Comparison of ENCODE assay signal across 10 cellular contexts in the genomic region with DNA sequence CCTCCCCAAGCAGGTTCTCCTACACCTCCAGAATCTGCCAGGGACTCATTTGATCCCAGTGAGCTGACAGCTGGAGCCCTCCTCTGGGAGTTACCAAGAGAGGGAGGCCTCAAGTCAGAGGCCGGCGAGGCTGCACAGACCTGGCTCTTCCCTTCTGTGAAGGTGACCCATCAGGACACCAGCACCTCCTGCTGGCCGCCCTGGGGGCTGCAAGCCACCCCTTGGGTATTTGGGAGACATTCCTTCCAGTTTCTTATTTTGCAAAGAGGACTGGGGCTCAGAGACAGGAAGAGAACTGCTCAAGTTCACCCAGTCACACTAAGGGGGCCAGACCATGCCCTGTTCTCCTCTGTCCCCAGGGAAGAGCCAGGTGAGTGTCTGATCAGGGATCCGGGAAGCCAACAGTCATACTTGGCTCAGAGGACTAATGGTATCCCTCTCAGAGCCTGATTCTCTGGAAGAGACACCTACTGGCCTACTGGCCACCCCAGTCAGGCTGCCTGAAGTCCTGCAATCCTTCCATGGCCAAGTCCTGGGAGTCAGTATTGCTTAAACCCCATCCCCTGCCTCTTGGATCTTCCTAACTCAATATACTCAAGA. TPM values are rescaled to one million over a fixed set of nuclear protein-coding genes. Genes with fewer than 3 reads are reported as not detected.
DNase-seq lines count a peak whose midpoint lies in the region; ATAC-seq and TF ChIP-seq lines count a peak whose summit lies in the region.
"Had no signal": no experiment of that assay in that cellular context is flagged by ENCODE, and none has a peak within 500 bp of the region (broad histone marks: within the 10 kb centered on the region; RNA-seq: fewer than 3 reads in every experiment).

No MANE protein-coding gene starts in this region.

- H3K9me3 Mint-ChIP-seq in activated CD4-positive, alpha-beta T cell treated with anti-CD3 and anti-CD28 coated beads, Interleukin-2, amount 10 ng/mL, durations not matched to agents 7 days and 5 days, result no peaks in the 10 kb centered on the region

- TF ChIP-seq CTCF in PC-9 (conservative IDR thresholded peaks at IDR 0.05) (peak; percentile 44; the same call in 1 of the 2 replicates), fibroblast of pulmonary artery (IDR thresholded peaks at IDR 0.05; ENCODE audit: low read length, missing control alignments) (peak; percentile 25)

- no peaks in the 10 kb centered on the region for H3F3A ChIP-seq in PC-9 (ENCODE audit: insufficient read depth, low read depth)

- no peak overlapping the region for H3K4me3 Mint-ChIP-seq in activated CD4-positive, alpha-beta T cell treated with anti-CD3 and anti-CD28 coated beads, Interleukin-2, amount 10 ng/mL, durations not matched to agents 7 days and 5 days

- H3K4me2 ChIP-seq in PC-9, result no peak overlapping the region

- peaks cover 9% of the 10 kb centered on the region for H3K27me3 Mint-ChIP-seq in activated CD4-positive, alpha-beta T cell treated with anti-CD3 and anti-CD28 coated beads, Interleukin-2, amount 10 ng/mL, durations not matched to agents 7 days and 5 days

- H3K27ac ChIP-seq in PC-9, result no peak overlapping the region
- H3K27ac ChIP-seq: epithelial cell of prostate had no signal

- H3K36me3 ChIP-seq in PC-9 (ENCODE audit: low read depth), result no peaks in the 10 kb centered on the region

- H3K36me3 Mint-ChIP-seq in activated CD4-positive, alpha-beta T cell treated with anti-CD3 and anti-CD28 coated beads, Interleukin-2, amount 10 ng/mL, durations not matched to agents 7 days and 5 days (ENCODE audit: low read depth), result no peaks in the 10 kb centered on the region

- H2AFZ ChIP-seq in PC-9, result no peak overlapping the region

- POLR2A ChIA-PET in activated CD4-positive, alpha-beta T cell treated with anti-CD3 and anti-CD28 coated beads, Interleukin-2, amount 10 ng/mL, durations not matched to agents 7 days and 5 days (lab: Charles Lee), result no interaction called here
- POLR2A ChIA-PET in PC-9 (lab: Charles Lee; ENCODE audit: unreplicated experiment), result no interaction called here

- no peak for ATAC-seq in GM19397 (IDR thresholded peaks at IDR 0.05; ENCODE audit: unreplicated experiment)
- no peak for ATAC-seq in GM19351 (IDR thresholded peaks at IDR 0.05; ENCODE audit: unreplicated experiment)

- peaks cover 9% of the 10 kb centered on the region; the same call in 1 of the 2 replicates for H3K27me3 ChIP-seq in PC-9 (ENCODE audit: insufficient read depth, low read depth)

- no TSS peak for BruUV-seq in PC-9 (replicated peaks; lab: Mats Ljungman, UMichigan)

- CTCF ChIA-PET in activated CD4-positive, alpha-beta T cell treated with anti-CD3 and anti-CD28 coated beads, Interleukin-2, amount 10 ng/mL, durations not matched to agents 7 days and 5 days (lab: Charles Lee), result interaction anchor here (1.0 to 1.3 kb wide), 2 partner anchors 13 to 20 kb away, joined by 3 read pairs; no protein-coding TSS in a partner anchor
- CTCF ChIA-PET in PC-9 (lab: Charles Lee), result no interaction called here

- H4K20me1 ChIP-seq in PC-9 (ENCODE audit: insufficient read depth), result no peaks in the 10 kb centered on the region

- intact Hi-C loops in PC-9 (cut with micrococcal nuclease; ENCODE audit: unreplicated experiment), result no loop called here

- no peak overlapping the region for H3K27ac Mint-ChIP-seq in activated CD4-positive, alpha-beta T cell treated with anti-CD3 and anti-CD28 coated beads, Interleukin-2, amount 10 ng/mL, durations not matched to agents 7 days and 5 days

- H3K4me1 ChIP-seq in PC-9 (replicated peaks; ENCODE audit: insufficient read depth), result peaks cover 7% of the 10 kb centered on the region; the same call in 1 of the 2 replicates

- H3K79me2 ChIP-seq in PC-9 (ENCODE audit: low read depth), result no peaks in the 10 kb centered on the region

- no peaks in the 10 kb centered on the region for H3K9me2 ChIP-seq in PC-9 (ENCODE audit: insufficient read depth)

- H3K4me1 Mint-ChIP-seq in activated CD4-positive, alpha-beta T cell treated with anti-CD3 and anti-CD28 coated beads, Interleukin-2, amount 10 ng/mL, durations not matched to agents 7 days and 5 days, result no peaks in the 10 kb centered on the region

- no peak overlapping the region for H3K4me3 ChIP-seq in PC-9
- no peak overlapping the region for H3K4me3 ChIP-seq in fibroblast of pulmonary artery (replicated peaks; ENCODE audit: low read depth, low read length)

- peak; percentile 63 for DNase-seq in activated CD4-positive, alpha-beta T cell treated with anti-CD3 and anti-CD28 coated beads for 48 hours
- DNase-seq in activated CD4-positive, alpha-beta T cell treated with anti-CD3 and anti-CD28 coated beads, Interleukin-2, amount 10 ng/mL, durations not matched to agents 7 days and 5 days, result no peak
- DNase-seq in PC-9, result no peak
- DNase-seq in fibroblast of pulmonary artery (ENCODE audit: low read depth), result no peak
- peak; percentile 23 to 41 for DNase-seq in stimulated activated CD4-positive, alpha-beta T cell treated with anti-CD3 and anti-CD28 coated beads, Interleukin-4, amount 100 ng/mL, for 48 hours (ENCODE audit: low read depth in 2 of 2)
- no peak for DNase-seq in NCI-H1436 treated with DMSO at 0.1 percent for 48 hours (lab: John Stamatoyannopoulos, UW)

- no peaks in the 10 kb centered on the region for H3K9me3 ChIP-seq in PC-9 (ENCODE audit: insufficient read depth, low read depth)

RNA-seq across cellular contexts. Expression of a gene that starts 40.5 kb away (rescaled TPM):
- 10 to 100 TPM; 16.9 to 20.1 TPM for total RNA-seq in activated CD4-positive, alpha-beta T cell treated with anti-CD3 and anti-CD28 coated beads, Interleukin-2, amount 10 ng/mL, durations not matched to agents 7 days and 5 days
- total RNA-seq in PC-9 (2021), result not detected in 2 replicates

RNA-seq across cellular contexts. Expression of a gene that starts 54.4 kb away (rescaled TPM):
- total RNA-seq in activated CD4-positive, alpha-beta T cell treated with anti-CD3 and anti-CD28 coated beads, Interleukin-2, amount 10 ng/mL, durations not matched to agents 7 days and 5 days, result not detected
- total RNA-seq in PC-9 (2021), result not detected in 2 replicates
- total RNA-seq: T-helper 1 cell treated with Interleukin-12 subunit alpha and Interleukin-12 subunit beta and Interleukin-4 antibody, amounts not matched to agents 30 ng/mL and 1 ng/mL, for 36 hours had no signal

Comparison
In these comparisons a context has a peak if more than half of its experiments do, and no peak if none do; other contexts are left out.
1. DNase-seq: peak in activated CD4-positive, alpha-beta T cell treated with anti-CD3 and anti-CD28 coated beads for 48 hours (single experiment) and stimulated activated CD4-positive, alpha-beta T cell treated with anti-CD3 and anti-CD28 coated beads, Interleukin-4, amount 100 ng/mL, for 48 hours (2 of 2); none in activated CD4-positive, alpha-beta T cell treated with anti-CD3 and anti-CD28 coated beads, Interleukin-2, amount 10 ng/mL, durations not matched to agents 7 days and 5 days (single experiment), PC-9 (0 of 2), fibroblast of pulmonary artery (single experiment) and NCI-H1436 treated with DMSO at 0.1 percent for 48 hours (single experiment).
2. RNA of a gene that starts 40.5 kb away (total RNA-seq): 16.9 to 20.1 TPM in activated CD4-positive, alpha-beta T cell treated with anti-CD3 and anti-CD28 coated beads, Interleukin-2, amount 10 ng/mL, durations not matched to agents 7 days and 5 days; not detected in PC-9; every median in the first group is over 10 times any median in the second.